Comparison of ENCODE assay signal across 20 cellular contexts in the genomic region with DNA sequence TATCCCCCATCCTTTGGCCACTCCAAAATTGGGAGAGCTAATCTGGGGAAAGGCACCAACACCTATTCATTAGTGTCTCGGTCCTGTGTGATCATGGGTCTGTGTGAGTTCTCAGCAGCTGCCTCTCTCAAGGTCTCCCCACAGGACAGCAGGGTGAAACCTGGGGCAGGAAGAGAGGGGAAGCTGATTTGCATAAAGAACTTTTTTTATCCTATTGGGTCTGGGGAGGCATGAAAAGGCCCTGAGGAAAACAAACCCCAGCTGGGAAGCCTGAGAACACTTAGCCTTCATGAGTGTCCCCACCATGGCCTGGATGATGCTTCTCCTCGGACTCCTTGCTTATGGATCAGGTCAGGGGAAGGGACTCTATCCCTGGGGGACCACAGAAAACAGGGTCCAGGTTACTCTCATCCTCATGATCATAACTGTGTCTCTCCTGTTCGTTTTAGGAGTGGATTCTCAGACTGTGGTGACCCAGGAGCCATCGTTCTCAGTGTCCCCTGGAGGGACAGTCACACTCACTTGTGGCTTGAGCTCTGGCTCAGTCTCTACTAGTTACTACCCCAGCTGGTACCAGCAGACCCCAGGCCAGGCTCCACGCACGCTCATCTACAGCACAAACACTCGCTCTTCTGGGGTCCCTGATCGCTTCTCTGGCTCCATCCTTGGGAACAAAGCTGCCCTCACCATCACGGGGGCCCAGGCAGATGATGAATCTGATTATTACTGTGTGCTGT.
DNase-seq lines count a peak whose midpoint lies in the region; ATAC-seq and TF ChIP-seq lines count a peak whose summit lies in the region.
"Had no signal": no experiment of that assay in that cellular context is flagged by ENCODE, and none has a peak within 500 bp of the region (broad histone marks: within the 10 kb centered on the region; RNA-seq: fewer than 3 reads in every experiment).

No MANE protein-coding gene starts in this region.

- no peak for ATAC-seq in right cardiac atrium
- ATAC-seq in HG03139 (IDR thresholded peaks at IDR 0.05; ENCODE audit: unreplicated experiment) = peak; percentile 25
- no peak for ATAC-seq in gastrocnemius medialis
- no peak for ATAC-seq in HG03565 (IDR thresholded peaks at IDR 0.05; ENCODE audit: unreplicated experiment)
- ATAC-seq: activated T-helper 17 cell treated with anti-CD3 and anti-CD28 coated beads, Interleukin-2, amount 50 U/mL, for 72 hours; left colon had no signal

- no peak for TF ChIP-seq POLR2A in gastrocnemius medialis (IDR thresholded peaks at IDR 0.05)

- H3K27me3 Mint-ChIP-seq in activated naive CD8-positive, alpha-beta T cell treated with anti-CD3 and anti-CD28 coated beads for 36 hours = peaks cover 31% of the 10 kb centered on the region

- H3K4me3 ChIP-seq in right atrium auricular region = no peak overlapping the region
- no peak overlapping the region for H3K4me3 ChIP-seq in right cardiac atrium (ENCODE audit: low read length)
- no peak overlapping the region for H3K4me3 ChIP-seq in gastrocnemius medialis
- H3K4me3 ChIP-seq: cardiac muscle cell, thoracic aorta had no signal

- no peak overlapping the region for H3K27ac ChIP-seq in right atrium auricular region
- no peak overlapping the region for H3K27ac ChIP-seq in right cardiac atrium (ENCODE audit: low read length)
- H3K27ac ChIP-seq in gastrocnemius medialis = no peak overlapping the region
- H3K27ac ChIP-seq: C4-2B, cardiac muscle cell, epithelial cell of prostate, thoracic aorta had no signal

- H3K9me3 Mint-ChIP-seq in activated naive CD8-positive, alpha-beta T cell treated with anti-CD3 and anti-CD28 coated beads for 36 hours = no peaks in the 10 kb centered on the region
- H3K9me3 Mint-ChIP-seq: activated T-helper 17 cell treated with anti-CD3 and anti-CD28 coated beads, Interleukin-2, amount 50 U/mL, for 72 hours had no signal

- H3K27me3 ChIP-seq in right atrium auricular region = no peaks in the 10 kb centered on the region
- no peaks in the 10 kb centered on the region for H3K27me3 ChIP-seq in right cardiac atrium (ENCODE audit: control insufficient read depth, insufficient read depth)
- H3K27me3 ChIP-seq in gastrocnemius medialis = peaks cover 0 to 5% (median 0%) of the 10 kb centered on the region in 3 donors

- peak overlapping the region; percentile 12 for H3K27ac Mint-ChIP-seq in activated naive CD8-positive, alpha-beta T cell treated with anti-CD3 and anti-CD28 coated beads for 36 hours
- H3K27ac Mint-ChIP-seq: activated T-helper 17 cell treated with anti-CD3 and anti-CD28 coated beads, Interleukin-2, amount 50 U/mL, for 72 hours had no signal

- H3K9me3 ChIP-seq in right atrium auricular region = no peaks in the 10 kb centered on the region
- no peaks in the 10 kb centered on the region for H3K9me3 ChIP-seq in right cardiac atrium (ENCODE audit: control insufficient read depth, low read length)
- no peaks in the 10 kb centered on the region for H3K9me3 ChIP-seq in gastrocnemius medialis
- H3K9me3 ChIP-seq: thoracic aorta had no signal

- no peak overlapping the region for H3K4me3 Mint-ChIP-seq in activated naive CD8-positive, alpha-beta T cell treated with anti-CD3 and anti-CD28 coated beads for 36 hours
- H3K4me3 Mint-ChIP-seq: activated T-helper 17 cell treated with anti-CD3 and anti-CD28 coated beads, Interleukin-2, amount 50 U/mL, for 72 hours had no signal

- intact Hi-C loops in right cardiac atrium (cut with DNase I) = no loop called here
- intact Hi-C loops in gastrocnemius medialis (cut with DNase I; ENCODE audit: low total_unique reads) = no loop called here

- H3K36me3 ChIP-seq in right atrium auricular region (no peaks in the 10 kb centered on the region), gastrocnemius medialis (no peaks in the 10 kb centered on the region)
- H3K36me3 ChIP-seq: cardiac muscle cell, thoracic aorta had no signal

- H3K4me1 ChIP-seq in right atrium auricular region (no peaks in the 10 kb centered on the region), right cardiac atrium (ENCODE audit: control insufficient read depth, insufficient read depth, low read length) (no peaks in the 10 kb centered on the region), gastrocnemius medialis (no peaks in the 10 kb centered on the region)

- WGBS in right cardiac atrium = 64% methylated on average over 9 of the region's 9 CpGs

- H3K4me1 Mint-ChIP-seq in activated naive CD8-positive, alpha-beta T cell treated with anti-CD3 and anti-CD28 coated beads for 36 hours = no peaks in the 10 kb centered on the region

- in situ Hi-C loops in gastrocnemius medialis (cut with MboI; ENCODE audit: low sequenced_read_pairs in 4 of 4) = no loop called here

- no peaks in the 10 kb centered on the region for H3K36me3 Mint-ChIP-seq in activated naive CD8-positive, alpha-beta T cell treated with anti-CD3 and anti-CD28 coated beads for 36 hours

- no peak for TF ChIP-seq CTCF in right atrium auricular region (IDR thresholded peaks at IDR 0.05)
- TF ChIP-seq CTCF in gastrocnemius medialis (IDR thresholded peaks at IDR 0.05 in 4 of 5, conservative IDR thresholded peaks at IDR 0.05 in 1 of 5) = no peak

- DNase-seq in right atrium auricular region (ENCODE audit: low spot score) (peak; percentile 50), right cardiac atrium (no peak), gastrocnemius medialis (no peak), NCI-H526 treated with DMSO at 0.1 percent for 48 hours (lab: John Stamatoyannopoulos, UW) (no peak), NCI-H345 (lab: John Stamatoyannopoulos, UW) (no peak)
- no peak for DNase-seq in activated naive CD8-positive, alpha-beta T cell treated with anti-CD3 and anti-CD28 coated beads for 36 hours
- DNase-seq: DMS53; foreskin melanocyte; left colon; midbrain; NCI-H2029 treated with DMSO at 0.1 percent for 48 hours; NCI-H510A; stimulated activated CD4-positive, alpha-beta T cell treated with anti-CD3 and anti-CD28 coated beads, Interleukin-12 subunit alpha, Interleukin-12 subunit beta, amount 100 ng/mL, for 4 hours had no signal
